In genomic region chrX:49627030-49627777, GRCh38 we compare ENCODE assay signal across 1 cellular context.
TF ChIP-seq lines count a peak whose summit lies in the region.

No MANE protein-coding gene starts in this region.

TF ChIP-seq in GM23338, 12 proteins besides CTCF, POLR2A, EP300 and RAD21 (continued from another document):
- TF ChIP-seq ZNF462 (CRISPR knock-in tag; IDR thresholded peaks at IDR 0.05) (no peak), POLR2AphosphoS5 (IDR thresholded peaks at IDR 0.05; ENCODE audit: low read depth) (no peak), ZNF114 (CRISPR knock-in tag; IDR thresholded peaks at IDR 0.05) (no peak), JUNB (IDR thresholded peaks at IDR 0.05; ENCODE audit: unreplicated experiment) (no peak), ETS1 (IDR thresholded peaks at IDR 0.05) (no peak), STAT1 (IDR thresholded peaks at IDR 0.05; ENCODE audit: unreplicated experiment) (no peak)
TF ChIP-seq in GM23338: peak in this region for 0.
